ENCODE assay signal across 18 cellular contexts in genomic region chr10:105769248-105770184, GRCh38.
DNase-seq lines count a peak whose midpoint lies in the region; ATAC-seq and TF ChIP-seq lines count a peak whose summit lies in the region.
"Had no signal": no experiment of that assay in that cellular context is flagged by ENCODE, and none has a peak within 500 bp of the region (broad histone marks: within the 10 kb centered on the region; RNA-seq: fewer than 3 reads in every experiment).

No MANE protein-coding gene starts in this region.

- H3K23ac ChIP-seq in mesendoderm (ENCODE audit: low read length): no peak overlapping the region

- peak overlapping the region; percentile 7 for H2BK15ac ChIP-seq in mesendoderm (replicated peaks; ENCODE audit: low read depth)

- H3K4me1 ChIP-seq in mesendoderm (ENCODE audit: control insufficient read depth, low read depth, low read length) (peaks cover 3% of the 10 kb centered on the region), right lobe of liver (no peaks in the 10 kb centered on the region)
- H3K4me1 ChIP-seq: A549 had no signal

- TF ChIP-seq CTCF in RWPE1 (conservative IDR thresholded peaks at IDR 0.05; ENCODE audit: low read depth) (no peak), epithelial cell of proximal tubule (conservative IDR thresholded peaks at IDR 0.05; ENCODE audit: low read depth, low read length) (no peak), right lobe of liver (IDR thresholded peaks at IDR 0.05) (no peak)

- H3K79me2 ChIP-seq in mesendoderm (ENCODE audit: control insufficient read depth, insufficient read depth, low read length): no peaks in the 10 kb centered on the region

- TF ChIP-seq POLR2A in right lobe of liver (IDR thresholded peaks at IDR 0.05): no peak

- DNase-seq in ACHN: peak; percentile 63
- peak; percentile 9 for DNase-seq in RWPE1 (ENCODE audit: low spot score)
- DNase-seq in epithelial cell of proximal tubule (ENCODE audit: low read depth): peak; percentile 68
- peak; percentile 53 for DNase-seq in mesendoderm
- no peak for DNase-seq in DMS53 (lab: John Stamatoyannopoulos, UW)
- no peak for DNase-seq in right lobe of liver
- DNase-seq in stimulated activated CD8-positive, alpha-beta memory T cell treated with anti-CD3 and anti-CD28 coated beads, Interleukin-4, amount 100 ng/mL, for 48 hours: no peak
- DNase-seq: COR-L47, NCI-H1105 treated with DMSO at 0.1 percent for 48 hours, NCI-H1930, NCI-H510A treated with DMSO at 0.1 percent for 48 hours had no signal

- CTCF ChIA-PET in RWPE1 (lab: Yijun Ruan, JAX): no interaction called here

- H3K56ac ChIP-seq in mesendoderm (ENCODE audit: low read length): no peak overlapping the region

- intact Hi-C loops in right lobe of liver (cut with DNase I): no loop called here

- no CpG with 5 or more reads among the region's 6 CpGs for WGBS in mesendoderm (ENCODE audit: extremely low coverage, insufficient coverage, low lambda C conversion rate)
- WGBS in right lobe of liver (ENCODE audit: insufficient coverage, low coverage, low lambda C conversion rate, missing lambda C conversion rate): 24% methylated on average over 6 of the region's 6 CpGs

- H3K4me1 Mint-ChIP-seq in activated T-helper 17 cell treated with anti-CD3 and anti-CD28 coated beads, Interleukin-2, amount 50 U/mL, for 72 hours: no peaks in the 10 kb centered on the region
- H3K4me1 Mint-ChIP-seq: CD14-positive monocyte, GM23338 had no signal

- no peak overlapping the region for H3K4me2 ChIP-seq in mesendoderm (ENCODE audit: low read length)
- H3K4me2 ChIP-seq: A549, GM23338, KMS-11 had no signal

- H3K4me3 Mint-ChIP-seq in activated T-helper 17 cell treated with anti-CD3 and anti-CD28 coated beads, Interleukin-2, amount 50 U/mL, for 72 hours: no peak overlapping the region
- H3K4me3 Mint-ChIP-seq: CD14-positive monocyte, GM23338 had no signal

- peaks cover 3% of the 10 kb centered on the region for H3K9me3 Mint-ChIP-seq in activated T-helper 17 cell treated with anti-CD3 and anti-CD28 coated beads, Interleukin-2, amount 50 U/mL, for 72 hours
- H3K9me3 Mint-ChIP-seq: GM23338 had no signal

- POLR2A ChIA-PET in RWPE1 (lab: Yijun Ruan, JAX; ENCODE audit: low non-redundant PET): no interaction called here

- peak overlapping the region; percentile 75 for H3K18ac ChIP-seq in mesendoderm (ENCODE audit: low read length)

- no peak overlapping the region for H2AK5ac ChIP-seq in mesendoderm (ENCODE audit: low read length)

- no peak overlapping the region for H3K4ac ChIP-seq in mesendoderm (ENCODE audit: low read depth, low read length)

- H3K27ac ChIP-seq in RWPE1 (no peak overlapping the region), mesendoderm (ENCODE audit: low read depth, low read length) (no peak overlapping the region), right lobe of liver (no peak overlapping the region)
- H3K27ac ChIP-seq: A549, HL-60, KMS-11 had no signal

- no peak overlapping the region for H3K4me3 ChIP-seq in epithelial cell of proximal tubule (ENCODE audit: low read depth, low read length)
- H3K4me3 ChIP-seq in mesendoderm (ENCODE audit: low read length): no peak overlapping the region
- H3K4me3 ChIP-seq in right lobe of liver: no peak overlapping the region
- H3K4me3 ChIP-seq: A549, GM12878, GM23338 had no signal

- H4K5ac ChIP-seq in mesendoderm (ENCODE audit: low read length): no peak overlapping the region

- peaks cover 4% of the 10 kb centered on the region for H3K27me3 Mint-ChIP-seq in activated T-helper 17 cell treated with anti-CD3 and anti-CD28 coated beads, Interleukin-2, amount 50 U/mL, for 72 hours

- in situ Hi-C loops in ACHN (cut with HindIII; ENCODE audit: low pct_ligation_motif_present, low pct_unique_long_range_greater_than_20kb, low sequenced_read_pairs): no loop called here

- no peak overlapping the region for H2BK120ac ChIP-seq in mesendoderm (ENCODE audit: low read depth, low read length)

- no peak overlapping the region for H3K27ac Mint-ChIP-seq in activated T-helper 17 cell treated with anti-CD3 and anti-CD28 coated beads, Interleukin-2, amount 50 U/mL, for 72 hours
- H3K27ac Mint-ChIP-seq: CD14-positive monocyte, GM23338 had no signal

- ATAC-seq in right lobe of liver: no peak
- ATAC-seq in activated T-helper 17 cell treated with anti-CD3 and anti-CD28 coated beads, Interleukin-2, amount 50 U/mL, for 72 hours (replicated peaks): no peak
- ATAC-seq: A549, GM12878, GM23338 had no signal

- H4K8ac ChIP-seq in mesendoderm (ENCODE audit: low read depth, low read length): no peak overlapping the region

- H3K27me3 ChIP-seq in mesendoderm (ENCODE audit: insufficient read depth, low read length, poor library complexity): no peaks in the 10 kb centered on the region
- no peaks in the 10 kb centered on the region for H3K27me3 ChIP-seq in right lobe of liver

- no peaks in the 10 kb centered on the region for H3K36me3 Mint-ChIP-seq in activated T-helper 17 cell treated with anti-CD3 and anti-CD28 coated beads, Interleukin-2, amount 50 U/mL, for 72 hours (ENCODE audit: low read depth)
- H3K36me3 Mint-ChIP-seq: CD14-positive monocyte had no signal

- H3K9me3 ChIP-seq in right lobe of liver: no peaks in the 10 kb centered on the region
- H3K9me3 ChIP-seq: A549 had no signal

- H3K36me3 ChIP-seq in mesendoderm (ENCODE audit: control insufficient read depth, insufficient read depth, low read length): no peaks in the 10 kb centered on the region
- H3K36me3 ChIP-seq in right lobe of liver: no peaks in the 10 kb centered on the region

- no peaks in the 10 kb centered on the region for H3K79me1 ChIP-seq in mesendoderm (ENCODE audit: low read length)

- no peak overlapping the region for H3K9ac ChIP-seq in mesendoderm (ENCODE audit: low read length)
- H3K9ac ChIP-seq: KMS-11 had no signal

- H2BK5ac ChIP-seq in mesendoderm (ENCODE audit: low read length): no peak overlapping the region

Comparison
In these comparisons a context has a peak if more than half of its experiments do, and no peak if none do; other contexts are left out.
1. DNase-seq: peak in ACHN (single experiment), RWPE1 (single experiment), epithelial cell of proximal tubule (single experiment) and mesendoderm (single experiment); none in DMS53 (single experiment), right lobe of liver (0 of 3) and stimulated activated CD8-positive, alpha-beta memory T cell treated with anti-CD3 and anti-CD28 coated beads, Interleukin-4, amount 100 ng/mL, for 48 hours (single experiment).